In the genomic region with DNA sequence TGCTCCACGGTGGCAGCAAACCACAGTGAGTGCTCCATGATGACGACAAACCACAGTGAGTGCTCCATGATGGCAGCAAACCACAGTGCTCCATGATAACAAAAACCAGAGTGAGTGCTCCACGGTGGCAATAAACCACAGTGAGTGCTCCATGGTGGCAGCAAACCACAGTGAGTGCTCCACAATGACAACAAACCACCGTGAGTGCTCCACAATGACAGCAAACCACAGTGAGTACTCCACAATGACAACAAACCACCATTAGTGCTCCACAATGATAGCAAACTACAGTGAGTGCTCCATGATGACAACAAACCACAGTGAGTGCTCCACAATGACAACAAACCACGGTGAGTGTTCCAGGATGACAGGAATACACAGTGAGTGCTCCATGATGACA, we compare ENCODE assay signal across 10 cellular contexts. TPM values are rescaled to one million over a fixed set of nuclear protein-coding genes. Genes with fewer than 3 reads are reported as not detected.
"Had no signal": no experiment of that assay in that cellular context is flagged by ENCODE, and none has a peak within 500 bp of the region (broad histone marks: within the 10 kb centered on the region; RNA-seq: fewer than 3 reads in every experiment).

No MANE protein-coding gene starts in this region.

- H3K4me2 ChIP-seq: KMS-11 had no signal

- H3K36me3 Mint-ChIP-seq: IgD-negative memory B cell had no signal

- H3K4me3 Mint-ChIP-seq: HFFc6, IgD-negative memory B cell had no signal

- ATAC-seq: HCT116 had no signal

- H3K9me3 ChIP-seq: HAP-1 had no signal

- H3K27ac ChIP-seq: GM23248, KMS-11 had no signal

- H3K4me1 ChIP-seq: HAP-1 had no signal

- H3K27ac Mint-ChIP-seq: HFFc6, IgD-negative memory B cell had no signal

- H3K4me3 ChIP-seq: GM23248, HAP-1 had no signal

- H3K27me3 Mint-ChIP-seq: IgD-negative memory B cell had no signal

- DNase-seq: GM23248, H7, HFFc6, KBM-7 had no signal

- H3K4me1 Mint-ChIP-seq: IgD-negative memory B cell had no signal

- H2AFZ ChIP-seq: GM23248 had no signal

- H3K9ac ChIP-seq: GM23248, KMS-11 had no signal

- H3K36me3 ChIP-seq: HAP-1 had no signal

RNA-seq across cellular contexts. Expression of a gene that starts 36.0 kb away (rescaled TPM):
- total RNA-seq: GM23248, H4, HFFc6, HT-29 had no signal
- polyA plus RNA-seq: GM23248, IgD-negative memory B cell had no signal
